8 cellular contexts compared by ENCODE assay signal in genomic region chr20:23245553-23246128, GRCh38.
DNase-seq lines count a peak whose midpoint lies in the region; ATAC-seq, FAIRE-seq and TF ChIP-seq lines count a peak whose summit lies in the region.

No MANE protein-coding gene starts in this region.

- TF ChIP-seq EP300 in HepG2 (IDR thresholded peaks at IDR 0.05; ENCODE audit: low read depth in 2 of 2, low read length in 2 of 2) = no peak
- no peak for TF ChIP-seq EP300 in HepG2 (CRISPR knock-in tag; IDR thresholded peaks at IDR 0.05; ENCODE audit: borderline replicate concordance)

- H4K20me1 ChIP-seq in HepG2 (ENCODE audit: insufficient read depth, low read length) = no peaks in the 10 kb centered on the region

- H3K36me3 ChIP-seq in HepG2 (replicated peaks in 1 of 2; ENCODE audit: control insufficient read depth in 1 of 2, insufficient read depth in 2 of 2, low read length in 2 of 2) (no peaks in the 10 kb centered on the region), uterus (no peaks in the 10 kb centered on the region)

- no peak overlapping the region for H2AFZ ChIP-seq in HepG2 (ENCODE audit: low read length)

- peak; percentile 90 for FAIRE-seq in HepG2 (lab: Jason Lieb, UNC)

- H3K4me3 Mint-ChIP-seq in central memory CD8-positive, alpha-beta T cell = no peak overlapping the region

- no peak for TF ChIP-seq RAD21 in HepG2 (CRISPR knock-in tag; IDR thresholded peaks at IDR 0.05)

- 56% methylated on average over 9 of the region's 9 CpGs for WGBS in HepG2 (ENCODE audit: low lambda C conversion rate)

- H3K27me3 Mint-ChIP-seq in central memory CD8-positive, alpha-beta T cell = peaks cover 11% of the 10 kb centered on the region

- H3K4me1 ChIP-seq in HepG2 (ENCODE audit: insufficient read depth, low read length) (no peaks in the 10 kb centered on the region), uterus (no peaks in the 10 kb centered on the region)

- POLR2A ChIA-PET in HepG2 (lab: Yijun Ruan, JAX) = no interaction called here

- H3K4me3 ChIP-seq in HepG2 (replicated peaks in 1 of 3; ENCODE audit: insufficient read depth in 1 of 3, low read depth in 2 of 3, low read length in 3 of 3) (no peak overlapping the region), uterus (no peak overlapping the region)

- intact Hi-C loops in HepG2 (cut with micrococcal nuclease; ENCODE audit: unreplicated experiment) = loop anchor here (1.0 to 5.0 kb wide), 2 partner anchors 25 to 553 kb away; no protein-coding TSS in a partner anchor
- intact Hi-C loops in uterus (cut with DNase I; ENCODE audit: low total_unique reads) = loop anchor here (10.0 kb wide), 1 partner anchor 551 kb away; no protein-coding TSS in a partner anchor

- BruUV-seq in HepG2 (replicated peaks; lab: Mats Ljungman, UMichigan) = no TSS peak

- in situ Hi-C loops in HepG2 (cut with HindIII; ENCODE audit: extremely low pct_ligation_motif_present, low pct_unique_long_range_greater_than_20kb) = no loop called here

- CTCF ChIA-PET in HepG2 (lab: Yijun Ruan, JAX; ENCODE audit: low intra/inter-chr PET ratio, low total read pairs) = interaction anchor here (0.6 kb wide), 1 partner anchor 9 kb away, joined by 3 read pairs; no protein-coding TSS in a partner anchor

- H3K9me3 Mint-ChIP-seq in central memory CD8-positive, alpha-beta T cell = no peaks in the 10 kb centered on the region

- no peaks in the 10 kb centered on the region for H3K9me3 ChIP-seq in HepG2 (ENCODE audit: low read length)
- H3K9me3 ChIP-seq in uterus = no peaks in the 10 kb centered on the region

- no peak overlapping the region for H3K4me2 ChIP-seq in HepG2 (ENCODE audit: low read depth, low read length)

- ATAC-seq in GM18520 (IDR thresholded peaks at IDR 0.05; ENCODE audit: unreplicated experiment) (peak; percentile 73), HG02938 (IDR thresholded peaks at IDR 0.05; ENCODE audit: unreplicated experiment) (peak; percentile 81), HepG2 (peak; percentile 95)
- ATAC-seq in central memory CD8-positive, alpha-beta T cell (replicated peaks; ENCODE audit: extremely low read depth, poor library complexity, severe bottlenecking) = peak; percentile 32

- no peaks in the 10 kb centered on the region for H3K4me1 Mint-ChIP-seq in central memory CD8-positive, alpha-beta T cell

- H3K79me2 ChIP-seq in HepG2 (ENCODE audit: insufficient read depth, low read length) = no peaks in the 10 kb centered on the region

- no peak overlapping the region for H3K9ac ChIP-seq in HepG2 (ENCODE audit: insufficient read depth, low read depth, low read length)

- H3K27ac Mint-ChIP-seq in central memory CD8-positive, alpha-beta T cell (ENCODE audit: low read depth) = no peak overlapping the region

- H3K36me3 Mint-ChIP-seq in central memory CD8-positive, alpha-beta T cell (ENCODE audit: insufficient read depth) = no peaks in the 10 kb centered on the region

- TF ChIP-seq POLR2A in HepG2 (IDR thresholded peaks at IDR 0.05; ENCODE audit: insufficient read depth in 1 of 2, low read depth in 2 of 2, low read length in 2 of 2) = no peak
- no peak for TF ChIP-seq POLR2A in uterus (IDR thresholded peaks at IDR 0.05)

- no peak overlapping the region for H3K27ac ChIP-seq in HepG2 (ENCODE audit: extremely low read length, insufficient read depth, low read length)
- no peak overlapping the region for H3K27ac ChIP-seq in uterus

- DNase-seq in AG09319 (ENCODE audit: extremely low read depth, low read depth) (no peak), NOMO-1 (lab: John Stamatoyannopoulos, UW; ENCODE audit: unreplicated experiment in 2 of 2) (peak; percentile 73 to 87), HepG2 (ENCODE audit: low spot score) (peak; percentile 52), uterus (peak in 1 of 2 donors; percentile 25), middle frontal gyrus (ENCODE audit: extremely low spot score, low spot score) (no peak)
- DNase-seq in central memory CD8-positive, alpha-beta T cell (ENCODE audit: low spot score in 2 of 2) = no peak

- TF ChIP-seq CTCF in AG09319 (IDR thresholded peaks at IDR 0.05; ENCODE audit: low read depth, low read length) (peak; percentile 67), HepG2 (CRISPR knock-in tag; IDR thresholded peaks at IDR 0.05) (peak; percentile 87), uterus (IDR thresholded peaks at IDR 0.05) (peak in 3 of 4 experiments; percentile 17 to 49 (median 18))

- H3K27me3 ChIP-seq in HepG2 (ENCODE audit: control insufficient read depth in 1 of 2, insufficient read depth in 2 of 2, low read length in 2 of 2) (no peaks in the 10 kb centered on the region), uterus (no peaks in the 10 kb centered on the region)

TF ChIP-seq in HepG2, 621 proteins besides CTCF, POLR2A, EP300 and RAD21 (continues in another document):
- TF ChIP-seq ZNF530 (CRISPR knock-in tag; IDR thresholded peaks at IDR 0.05; ENCODE audit: low read depth) (no peak), SP1 (IDR thresholded peaks at IDR 0.05) (0 out of 2 replicates have a peak, but pooled peaks have one; percentile 68), SP1 (CRISPR knock-in tag; IDR thresholded peaks at IDR 0.05) (no peak), SMC3 (IDR thresholded peaks at IDR 0.05; ENCODE audit: low read length) (peak; percentile 75), TBP (CRISPR knock-in tag; IDR thresholded peaks at IDR 0.05) (no peak), ZNF333 (CRISPR knock-in tag; IDR thresholded peaks at IDR 0.05; ENCODE audit: borderline replicate concordance) (no peak), FOXA1 (IDR thresholded peaks at IDR 0.05) (peak; percentile 70), FOXA1 (CRISPR knock-in tag; IDR thresholded peaks at IDR 0.05) (no peak), REPIN1 (CRISPR knock-in tag; IDR thresholded peaks at IDR 0.05; ENCODE audit: borderline replicate concordance, low read depth) (0 out of 2 replicates have a peak, but pooled peaks have one; percentile 45), ZNF350 (CRISPR knock-in tag; IDR thresholded peaks at IDR 0.05; ENCODE audit: borderline replicate concordance, low read depth) (no peak), NFRKB (IDR thresholded peaks at IDR 0.05) (peak; percentile 25; the same call in 1 of the 2 replicates), ZZZ3 (CRISPR knock-in tag; IDR thresholded peaks at IDR 0.05; ENCODE audit: borderline replicate concordance) (0 out of 2 replicates have a peak, but pooled peaks have one; percentile 41), NFYC (CRISPR knock-in tag; IDR thresholded peaks at IDR 0.05) (no peak), STAG1 (CRISPR knock-in tag; IDR thresholded peaks at IDR 0.05) (peak; percentile 73), MNT (IDR thresholded peaks at IDR 0.05) (0 out of 2 replicates have a peak, but pooled peaks have one; percentile 6)
- TF ChIP-seq, protein P1, sequence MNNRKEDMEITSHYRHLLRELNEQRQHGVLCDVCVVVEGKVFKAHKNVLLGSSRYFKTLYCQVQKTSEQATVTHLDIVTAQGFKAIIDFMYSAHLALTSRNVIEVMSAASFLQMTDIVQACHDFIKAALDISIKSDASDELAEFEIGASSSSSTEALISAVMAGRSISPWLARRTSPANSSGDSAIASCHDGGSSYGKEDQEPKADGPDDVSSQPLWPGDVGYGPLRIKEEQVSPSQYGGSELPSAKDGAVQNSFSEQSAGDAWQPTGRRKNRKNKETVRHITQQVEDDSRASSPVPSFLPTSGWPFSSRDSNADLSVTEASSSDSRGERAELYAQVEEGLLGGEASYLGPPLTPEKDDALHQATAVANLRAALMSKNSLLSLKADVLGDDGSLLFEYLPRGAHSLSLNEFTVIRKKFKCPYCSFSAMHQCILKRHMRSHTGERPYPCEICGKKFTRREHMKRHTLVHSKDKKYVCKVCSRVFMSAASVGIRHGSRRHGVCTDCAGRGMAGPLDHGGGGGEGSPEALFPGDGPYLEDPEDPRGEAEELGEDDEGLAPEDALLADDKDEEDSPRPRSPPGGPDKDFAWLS (CRISPR knock-in tag; IDR thresholded peaks at IDR 0.05; ENCODE audit: borderline replicate concordance) = no peak
- TF ChIP-seq, protein P2, sequence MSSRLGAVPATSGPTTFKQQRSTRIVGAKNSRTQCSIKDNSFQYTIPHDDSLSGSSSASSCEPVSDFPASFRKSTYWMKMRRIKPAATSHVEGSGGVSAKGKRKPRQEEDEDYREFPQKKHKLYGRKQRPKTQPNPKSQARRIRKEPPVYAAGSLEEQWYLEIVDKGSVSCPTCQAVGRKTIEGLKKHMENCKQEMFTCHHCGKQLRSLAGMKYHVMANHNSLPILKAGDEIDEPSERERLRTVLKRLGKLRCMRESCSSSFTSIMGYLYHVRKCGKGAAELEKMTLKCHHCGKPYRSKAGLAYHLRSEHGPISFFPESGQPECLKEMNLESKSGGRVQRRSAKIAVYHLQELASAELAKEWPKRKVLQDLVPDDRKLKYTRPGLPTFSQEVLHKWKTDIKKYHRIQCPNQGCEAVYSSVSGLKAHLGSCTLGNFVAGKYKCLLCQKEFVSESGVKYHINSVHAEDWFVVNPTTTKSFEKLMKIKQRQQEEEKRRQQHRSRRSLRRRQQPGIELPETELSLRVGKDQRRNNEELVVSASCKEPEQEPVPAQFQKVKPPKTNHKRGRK (CRISPR knock-in tag; IDR thresholded peaks at IDR 0.05) = 0 out of 2 replicates have a peak, but pooled peaks have one; percentile 40

Comparison
In these comparisons a context has a peak if more than half of its experiments do, and no peak if none do; other contexts are left out.
1. DNase-seq: peak in NOMO-1 (2 of 2) and HepG2 (single experiment); none in AG09319 (single experiment), central memory CD8-positive, alpha-beta T cell (0 of 2) and middle frontal gyrus (single experiment).
2. CTCF ChIP-seq: peak in every context shown above with its lines; median percentile 87 in HepG2; 67 in AG09319; 18 in uterus.
3. ATAC-seq: peak in every context shown above with its lines; median percentile 95 in HepG2; 81 in HG02938; 73 in GM18520; 32 in central memory CD8-positive, alpha-beta T cell.